In the genomic region with DNA sequence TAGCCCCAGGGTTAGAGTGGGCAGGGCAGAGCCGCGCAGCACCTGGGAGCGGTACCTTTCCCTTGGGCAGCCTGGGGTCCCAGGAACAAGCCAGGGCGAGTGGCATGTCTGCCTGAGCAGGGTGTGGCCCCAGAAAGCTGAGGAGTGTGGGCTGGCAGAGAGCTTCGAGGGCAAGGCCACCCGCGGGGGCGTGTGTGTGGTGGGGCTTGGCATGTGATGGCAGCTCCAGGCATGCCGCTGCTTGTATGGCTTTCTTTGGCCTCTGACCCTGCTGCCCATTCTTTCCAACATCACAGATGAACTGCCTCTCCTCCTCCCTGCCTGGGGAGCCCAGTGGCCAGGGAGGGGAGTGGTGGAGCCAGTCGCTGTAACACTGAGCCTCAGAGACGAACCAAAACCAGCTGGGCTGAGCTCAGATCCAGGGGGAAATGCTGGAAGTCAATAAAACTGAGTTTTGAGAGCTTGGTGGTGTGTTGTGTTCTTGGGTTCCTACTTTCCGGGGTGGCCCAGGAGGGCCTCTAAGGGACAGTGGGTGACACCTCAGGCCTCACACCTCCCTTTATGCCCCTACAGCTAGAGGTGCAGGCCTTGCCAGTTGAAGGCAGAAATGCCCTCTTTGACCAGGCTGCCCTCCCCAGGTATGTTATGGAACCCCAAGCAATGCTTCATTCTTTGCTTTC, we compare ENCODE assay signal across 13 cellular contexts. TPM values are rescaled to one million over a fixed set of nuclear protein-coding genes. Genes with fewer than 3 reads are reported as not detected.
DNase-seq lines count a peak whose midpoint lies in the region; ATAC-seq and TF ChIP-seq lines count a peak whose summit lies in the region.
"Had no signal": no experiment of that assay in that cellular context is flagged by ENCODE, and none has a peak within 500 bp of the region (broad histone marks: within the 10 kb centered on the region; RNA-seq: fewer than 3 reads in every experiment).

No MANE protein-coding gene starts in this region.

- H3K9me3 Mint-ChIP-seq in CD8-positive, alpha-beta T cell = no peaks in the 10 kb centered on the region
- no peaks in the 10 kb centered on the region for H3K9me3 Mint-ChIP-seq in progenitor cell of endocrine pancreas (ENCODE audit: low read depth)
- H3K9me3 Mint-ChIP-seq: activated T-cell treated with anti-CD3 and anti-CD28 coated beads, Interleukin-2, amount 50 U/mL, for 4 hours; IgD-negative memory B cell; stimulated activated naive CD8-positive, alpha-beta T cell treated with anti-CD3 and anti-CD28 coated beads, Interleukin-15, Interleukin-2, amounts not matched to agents 100 ng/mL and 50 ng/mL, for 24 hours had no signal

- CTCF ChIA-PET in CD8-positive, alpha-beta T cell (lab: Charles Lee) = interaction anchor here (1.0 to 15.0 kb wide), 8 partner anchors 5 to 133 kb away, joined by 3 to 269 read pairs (median 3); a partner anchor contains a TSS

- no peaks in the 10 kb centered on the region for H3K4me1 ChIP-seq in CD8-positive, alpha-beta T cell (ENCODE audit: insufficient read depth, low read length)
- peaks cover 27 to 78% (median 44%) of the 10 kb centered on the region in 3 donors for H3K4me1 ChIP-seq in esophagus squamous epithelium

- no peak for DNase-seq in CD8-positive, alpha-beta T cell
- DNase-seq in NCI-H69 (lab: John Stamatoyannopoulos, UW) (peak; percentile 17), esophagus squamous epithelium (lab: John Stamatoyannopoulos, UW) (no peak), progenitor cell of endocrine pancreas (ENCODE audit: low spot score, unreplicated experiment) (no peak), D341Med (ENCODE audit: low spot score) (no peak)
- no peak for DNase-seq in activated CD8-positive, alpha-beta memory T cell treated with anti-CD3 and anti-CD28 coated beads, Interleukin-2, amount 50 U/mL, for 4 hours
- DNase-seq in activated CD4-positive, CD25-positive, alpha-beta regulatory T cell (lab: John Stamatoyannopoulos, UW) = no peak
- DNase-seq: activated T-cell treated with anti-CD3 and anti-CD28 coated beads, Interleukin-2, amount 50 U/mL, for 4 hours; DMS79 treated with DMSO at 0.1 percent for 48 hours had no signal

- POLR2A ChIA-PET in CD8-positive, alpha-beta T cell (lab: Charles Lee) = interaction anchor here (0.9 kb wide), 1 partner anchor 56 kb away, joined by 3 read pairs; no protein-coding TSS in a partner anchor

- no peak overlapping the region for H3K4me3 ChIP-seq in CD8-positive, alpha-beta T cell (ENCODE audit: low read depth, low read length)
- H3K4me3 ChIP-seq in esophagus squamous epithelium = peak overlapping the region in 2 of 4 donors; percentile 12 to 21

- no peak for TF ChIP-seq CTCF in CD8-positive, alpha-beta T cell (IDR thresholded peaks at IDR 0.05)
- no peak for TF ChIP-seq CTCF in esophagus squamous epithelium (IDR thresholded peaks at IDR 0.05)
- no peak for TF ChIP-seq CTCF in progenitor cell of endocrine pancreas (IDR thresholded peaks at IDR 0.05; ENCODE audit: unreplicated experiment)

- H3K27me3 ChIP-seq in CD8-positive, alpha-beta T cell (ENCODE audit: insufficient read depth, low read length) = no peaks in the 10 kb centered on the region
- no peaks in the 10 kb centered on the region for H3K27me3 ChIP-seq in esophagus squamous epithelium

- peaks cover 37% of the 10 kb centered on the region for H3K36me3 ChIP-seq in CD8-positive, alpha-beta T cell (ENCODE audit: insufficient read depth, low read length)
- H3K36me3 ChIP-seq in esophagus squamous epithelium = peaks cover 0 to 43% (median 6%) of the 10 kb centered on the region in 3 donors

- peaks cover 45% of the 10 kb centered on the region for H3K36me3 Mint-ChIP-seq in CD8-positive, alpha-beta T cell
- peaks cover 5% of the 10 kb centered on the region for H3K36me3 Mint-ChIP-seq in progenitor cell of endocrine pancreas (ENCODE audit: insufficient read depth)

- no peak overlapping the region for H3K4me3 Mint-ChIP-seq in CD8-positive, alpha-beta T cell
- H3K4me3 Mint-ChIP-seq in progenitor cell of endocrine pancreas (ENCODE audit: low read depth) = no peak overlapping the region
- H3K4me3 Mint-ChIP-seq: activated T-cell treated with anti-CD3 and anti-CD28 coated beads, Interleukin-2, amount 50 U/mL, for 4 hours; stimulated activated naive CD8-positive, alpha-beta T cell treated with anti-CD3 and anti-CD28 coated beads, Interleukin-15, Interleukin-2, amounts not matched to agents 100 ng/mL and 50 ng/mL, for 24 hours had no signal

- H3K27ac Mint-ChIP-seq in CD8-positive, alpha-beta T cell = peak overlapping the region; percentile 66
- H3K27ac Mint-ChIP-seq in progenitor cell of endocrine pancreas = peak overlapping the region; percentile 77
- H3K27ac Mint-ChIP-seq: stimulated activated naive CD8-positive, alpha-beta T cell treated with anti-CD3 and anti-CD28 coated beads, Interleukin-15, Interleukin-2, amounts not matched to agents 100 ng/mL and 50 ng/mL, for 24 hours had no signal

- intact Hi-C loops in CD8-positive, alpha-beta T cell (cut with DNase I, micrococcal nuclease) = no loop called here
- intact Hi-C loops in esophagus squamous epithelium (cut with DNase I) = no loop called here

- no peaks in the 10 kb centered on the region for H3K27me3 Mint-ChIP-seq in CD8-positive, alpha-beta T cell (ENCODE audit: low read depth)
- H3K27me3 Mint-ChIP-seq in progenitor cell of endocrine pancreas = no peaks in the 10 kb centered on the region
- H3K27me3 Mint-ChIP-seq: IgD-negative memory B cell; stimulated activated naive CD8-positive, alpha-beta T cell treated with anti-CD3 and anti-CD28 coated beads, Interleukin-15, Interleukin-2, amounts not matched to agents 100 ng/mL and 50 ng/mL, for 24 hours had no signal

- H3K9me3 ChIP-seq in CD8-positive, alpha-beta T cell (ENCODE audit: low read length) = no peaks in the 10 kb centered on the region
- H3K9me3 ChIP-seq in esophagus squamous epithelium = no peaks in the 10 kb centered on the region

- peaks cover 6% of the 10 kb centered on the region for H3K4me1 Mint-ChIP-seq in CD8-positive, alpha-beta T cell (ENCODE audit: low read depth)
- H3K4me1 Mint-ChIP-seq in progenitor cell of endocrine pancreas (ENCODE audit: low read depth) = no peaks in the 10 kb centered on the region

- TF ChIP-seq POLR2A in esophagus squamous epithelium (IDR thresholded peaks at IDR 0.05) = no peak

- WGBS in esophagus squamous epithelium, 2 donors = 20% methylated on average over 5 of the region's 12 CpGs; no CpG with 5 or more reads in 1 of the 2 donors

- no peak overlapping the region for H3K27ac ChIP-seq in CD8-positive, alpha-beta T cell (ENCODE audit: low read depth, low read length)
- H3K27ac ChIP-seq in esophagus squamous epithelium = peak overlapping the region; percentile 66 to 86 (median 82)

- ATAC-seq in CD8-positive, alpha-beta T cell = no peak
- no peak for ATAC-seq in GM18511 (IDR thresholded peaks at IDR 0.05; ENCODE audit: unreplicated experiment)
- ATAC-seq: activated T-cell treated with anti-CD3 and anti-CD28 coated beads, Interleukin-2, amount 50 U/mL, for 4 hours had no signal

RNA-seq across cellular contexts. Expression of a gene that starts 7.4 kb away (rescaled TPM):
- total RNA-seq in CD8-positive, alpha-beta T cell = 100 to 1,000 TPM; 108 to 123 TPM
- total RNA-seq in esophagus squamous epithelium (10 to 100 TPM; 30.3 to 72.6 (median 35.1) TPM), progenitor cell of endocrine pancreas (66.2 and 69.5 TPM in 2 replicates)

RNA-seq across cellular contexts. Expression of a gene that starts 22.6 kb away (rescaled TPM):
- under 1 TPM; 0.39 to 0.46 TPM for total RNA-seq in CD8-positive, alpha-beta T cell
- not detected for total RNA-seq in esophagus squamous epithelium
- 30.2 and 30.5 TPM in 2 replicates for total RNA-seq in progenitor cell of endocrine pancreas

RNA-seq across cellular contexts. Expression of a gene that starts 32.9 kb away (rescaled TPM):
- total RNA-seq in CD8-positive, alpha-beta T cell = 100 to 1,000 TPM; 322 TPM
- total RNA-seq in esophagus squamous epithelium = 100 to 1,000 TPM; 104 to 258 (median 169) TPM
- 8.3 and 9.1 TPM in 2 replicates for total RNA-seq in progenitor cell of endocrine pancreas

RNA-seq across cellular contexts. Expression of a gene that starts 33.5 kb away (rescaled TPM):
- total RNA-seq in CD8-positive, alpha-beta T cell = not detected
- not detected for total RNA-seq in esophagus squamous epithelium
- total RNA-seq in progenitor cell of endocrine pancreas = not detected in 2 replicates
- total RNA-seq: activated T-cell treated with anti-CD3 and anti-CD28 coated beads, Interleukin-2, amount 50 U/mL, for 4 hours; frontal cortex had no signal

RNA-seq across cellular contexts. Expression of a gene that starts 41.3 kb away (rescaled TPM):
- 10 to 100 TPM; 12.9 to 13.2 TPM for total RNA-seq in CD8-positive, alpha-beta T cell
- total RNA-seq in esophagus squamous epithelium = 10 to 100 TPM in 3 of 4 donors, 1 to 10 TPM in 1; 8.6 to 27.4 (median 19.3) TPM
- total RNA-seq in progenitor cell of endocrine pancreas = 23.2 and 24.1 TPM in 2 replicates

Comparison
In these comparisons a context has a peak if more than half of its experiments do, and no peak if none do; other contexts are left out.
1. RNA of a gene that starts 22.6 kb away (total RNA-seq): 30.2 to 30.5 TPM in progenitor cell of endocrine pancreas; 0.39 to 0.46 TPM in CD8-positive, alpha-beta T cell and not detected in esophagus squamous epithelium; every median in the first group is over 10 times any median in the second.
2. RNA of a gene that starts 32.9 kb away (total RNA-seq): 322 TPM in CD8-positive, alpha-beta T cell and 104 to 258 TPM in esophagus squamous epithelium; 8.3 to 9.1 TPM in progenitor cell of endocrine pancreas; every median in the first group is over 10 times any median in the second.